Comparison of ENCODE assay signal across 16 cellular contexts in genomic region chr4:184358521-184359232, GRCh38.
DNase-seq lines count a peak whose midpoint lies in the region; ATAC-seq and TF ChIP-seq lines count a peak whose summit lies in the region.
"Had no signal": no experiment of that assay in that cellular context is flagged by ENCODE, and none has a peak within 500 bp of the region (broad histone marks: within the 10 kb centered on the region; RNA-seq: fewer than 3 reads in every experiment).

No MANE protein-coding gene starts in this region.

- H3K27ac Mint-ChIP-seq in H9 (peak overlapping the region in 1 of 3 experiments; percentile 66; a peak in 1 of 7 replicates), nephron (peak overlapping the region; percentile 25 to 75 (median 60))
- H3K27ac Mint-ChIP-seq: CD8-positive, alpha-beta T cell; HFFc6 had no signal

- TF ChIP-seq CTCF in H9 (conservative IDR thresholded peaks at IDR 0.05) (no peak), nephron (IDR thresholded peaks at IDR 0.05; ENCODE audit: unreplicated experiment in 3 of 3) (no peak), smooth muscle cell (IDR thresholded peaks at IDR 0.05; ENCODE audit: borderline replicate concordance, insufficient read depth, poor library complexity, severe bottlenecking) (no peak)

- no peak overlapping the region for H4K5ac ChIP-seq in H9 (ENCODE audit: insufficient read length, low read depth, low read length)

- no peak overlapping the region for H3K56ac ChIP-seq in H9 (ENCODE audit: insufficient read length, low read depth, low read length)

- no peaks in the 10 kb centered on the region for H3K4me1 ChIP-seq in H9 (ENCODE audit: insufficient read depth, low read length)
- no peaks in the 10 kb centered on the region for H3K4me1 ChIP-seq in smooth muscle cell (ENCODE audit: low read depth)
- H3K4me1 ChIP-seq: BE2C had no signal

- H2BK20ac ChIP-seq in H9 (ENCODE audit: low read depth, low read length, poor library complexity, severe bottlenecking): no peak overlapping the region

- no peaks in the 10 kb centered on the region; a peak in 2 of 5 replicates for H3K9me3 Mint-ChIP-seq in H9
- H3K9me3 Mint-ChIP-seq in nephron: no peaks in the 10 kb centered on the region
- H3K9me3 Mint-ChIP-seq: HFFc6 had no signal

- H3K27ac ChIP-seq in H9 (ENCODE audit: insufficient read length, low read depth, low read length) (no peak overlapping the region), cingulate gyrus (ENCODE audit: low read depth, low read length) (peak overlapping the region; percentile 10), smooth muscle cell (ENCODE audit: low read depth) (no peak overlapping the region)

- H3K9me3 ChIP-seq in H9 (ENCODE audit: control insufficient read depth, low read depth, low read length): no peaks in the 10 kb centered on the region
- H3K9me3 ChIP-seq in smooth muscle cell (replicated peaks; ENCODE audit: low read depth): no peaks in the 10 kb centered on the region
- H3K9me3 ChIP-seq: BE2C had no signal

- H4K20me1 ChIP-seq in H9 (ENCODE audit: control insufficient read depth, insufficient read depth, insufficient read length) (no peaks in the 10 kb centered on the region), smooth muscle cell (ENCODE audit: low read depth) (no peaks in the 10 kb centered on the region)

- no peak overlapping the region for H3K9ac ChIP-seq in H9 (ENCODE audit: extremely low read depth, insufficient read length, low read length)
- H3K9ac ChIP-seq in smooth muscle cell (ENCODE audit: low read depth): no peak overlapping the region

- H3K36me3 ChIP-seq in smooth muscle cell (ENCODE audit: low read depth): no peaks in the 10 kb centered on the region
- H3K36me3 ChIP-seq: BE2C had no signal

- no peak overlapping the region for H2BK5ac ChIP-seq in H9 (ENCODE audit: insufficient read length, low read length)

- no peak overlapping the region for H2BK12ac ChIP-seq in H9 (ENCODE audit: insufficient read length, low read depth, low read length)

- H3K23me2 ChIP-seq in H9 (ENCODE audit: insufficient read length, low read depth, low read length, poor library complexity, severe bottlenecking): no peaks in the 10 kb centered on the region

- H3K18ac ChIP-seq in H9 (ENCODE audit: insufficient read length, low read depth, low read length): no peak overlapping the region

- H3K79me2 ChIP-seq in H9 (ENCODE audit: insufficient read depth, low read length) (no peaks in the 10 kb centered on the region), smooth muscle cell (ENCODE audit: low read depth) (no peaks in the 10 kb centered on the region)

- H3K36me3 Mint-ChIP-seq in H9 (ENCODE audit: insufficient read depth in 1 of 3, low read depth in 3 of 3) (no peaks in the 10 kb centered on the region), nephron (ENCODE audit: low read depth) (no peaks in the 10 kb centered on the region)
- H3K36me3 Mint-ChIP-seq: CD8-positive, alpha-beta T cell had no signal

- no peak overlapping the region for H3T11ph ChIP-seq in H9 (ENCODE audit: low read length)

- no peaks in the 10 kb centered on the region for H3K79me1 ChIP-seq in H9 (ENCODE audit: insufficient read depth, low read depth, low read length, poor library complexity, severe bottlenecking)

- H2AFZ ChIP-seq in H9 (ENCODE audit: low read length): no peak overlapping the region
- H2AFZ ChIP-seq in smooth muscle cell (ENCODE audit: low read depth): peak overlapping the region; percentile 32

- DNase-seq in H9: peak; percentile 14
- no peak for DNase-seq in smooth muscle cell (lab: John Stamatoyannopoulos, UW; ENCODE audit: unreplicated experiment)
- no peak for DNase-seq in activated CD4-positive, alpha-beta T cell treated with anti-CD3 and anti-CD28 coated beads, Interleukin-2, amount 50 U/mL, for 4 hours
- DNase-seq in stimulated activated CD4-positive, alpha-beta T cell treated with anti-CD3 and anti-CD28 coated beads, Interleukin-4, amount 100 ng/mL, for 24 hours: no peak
- DNase-seq in 8988T: no peak
- DNase-seq: BE2C; CD8-positive, alpha-beta T cell; DMS79 treated with DMSO at 0.1 percent for 48 hours; GDM1; HFFc6; MM.1S; NCI-H1105; NCI-H1694 treated with DMSO at 0.1 percent for 48 hours had no signal

- no peak overlapping the region for H3K4me2 ChIP-seq in H9 (ENCODE audit: insufficient read depth, insufficient read length, low read length)
- no peak overlapping the region for H3K4me2 ChIP-seq in smooth muscle cell

- H3K4me3 ChIP-seq in smooth muscle cell: no peak overlapping the region

- H3K4me3 Mint-ChIP-seq in H9: no peak overlapping the region
- no peak overlapping the region for H3K4me3 Mint-ChIP-seq in nephron
- H3K4me3 Mint-ChIP-seq: CD8-positive, alpha-beta T cell; HFFc6 had no signal

- peaks cover 13 to 17% of the 10 kb centered on the region in 2 experiments for H3K4me1 Mint-ChIP-seq in H9
- peaks cover 36% of the 10 kb centered on the region for H3K4me1 Mint-ChIP-seq in nephron

- ATAC-seq in HG02970 (IDR thresholded peaks at IDR 0.05; ENCODE audit: low FRiP score, unreplicated experiment): no peak
- ATAC-seq: CD8-positive, alpha-beta T cell had no signal

- H4K8ac ChIP-seq in H9 (replicated peaks; ENCODE audit: insufficient read length, low read depth, low read length): no peak overlapping the region

- no peak overlapping the region for H2BK15ac ChIP-seq in H9 (ENCODE audit: low read depth, low read length)

- no peaks in the 10 kb centered on the region for H3K27me3 ChIP-seq in H9 (ENCODE audit: insufficient read depth, low read length)
- no peaks in the 10 kb centered on the region for H3K27me3 ChIP-seq in smooth muscle cell (ENCODE audit: low read depth)
- H3K27me3 ChIP-seq: BE2C had no signal

- no peak overlapping the region for H4K91ac ChIP-seq in H9 (ENCODE audit: insufficient read length, low read depth, low read length)

- no peak overlapping the region for H3K14ac ChIP-seq in H9 (ENCODE audit: insufficient read depth, low read length)

- H2BK120ac ChIP-seq in H9 (ENCODE audit: low read depth, low read length, poor library complexity, severe bottlenecking): no peak overlapping the region

- H2AK5ac ChIP-seq in H9 (ENCODE audit: insufficient read length, low read length): no peak overlapping the region

- H3K27me3 Mint-ChIP-seq in H9 (ENCODE audit: low read depth) (no peaks in the 10 kb centered on the region), nephron (ENCODE audit: low read depth) (no peaks in the 10 kb centered on the region)

- no peak overlapping the region for H3K23ac ChIP-seq in H9 (ENCODE audit: insufficient read length, low read depth, low read length)

- H3F3A ChIP-seq in smooth muscle cell (ENCODE audit: low read depth): no peaks in the 10 kb centered on the region

- WGBS in H9 (ENCODE audit: extremely low coverage, insufficient read length, low lambda C conversion rate): no CpG with 5 or more reads among the region's 5 CpGs
- 85% methylated on average over 5 of the region's 5 CpGs for WGBS in smooth muscle cell (ENCODE audit: low lambda C conversion rate)

- H3K4ac ChIP-seq in H9 (ENCODE audit: low read depth, low read length): no peak overlapping the region
